8 cellular contexts compared by ENCODE assay signal in the genomic region with DNA sequence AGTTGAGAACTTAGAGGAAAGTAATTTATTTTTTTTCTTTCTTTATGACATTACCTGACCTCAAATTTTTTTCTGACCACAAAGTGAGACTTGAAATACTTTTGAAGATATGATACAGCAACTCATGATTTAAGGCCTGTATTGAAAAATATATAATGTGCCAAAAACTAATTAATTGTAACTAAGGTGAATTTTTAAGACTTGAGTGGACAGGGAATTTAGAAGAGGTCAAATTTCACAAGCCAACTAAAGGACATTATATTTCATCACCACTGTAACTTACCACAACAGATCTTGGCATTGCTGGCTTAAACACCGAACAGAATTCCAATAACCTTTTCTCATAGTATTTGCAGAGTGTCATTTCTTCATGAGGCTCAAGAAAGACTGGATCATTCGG. TPM values are rescaled to one million over a fixed set of nuclear protein-coding genes. Genes with fewer than 3 reads are reported as not detected.
DNase-seq lines count a peak whose midpoint lies in the region; ATAC-seq and TF ChIP-seq lines count a peak whose summit lies in the region.

No MANE protein-coding gene starts in this region.

- H3K27me3 Mint-ChIP-seq in CD4-positive, alpha-beta memory T cell: no peaks in the 10 kb centered on the region
- H3K27me3 Mint-ChIP-seq in brain: peaks cover 10% of the 10 kb centered on the region
- H3K27me3 Mint-ChIP-seq in naive thymus-derived CD8-positive, alpha-beta T cell: no peaks in the 10 kb centered on the region

- H3K9me3 Mint-ChIP-seq in CD4-positive, alpha-beta memory T cell: peaks cover 0 to 1% (median 0%) of the 10 kb centered on the region in 8 donors
- peaks cover 0 to 2% (median 0%) of the 10 kb centered on the region in 5 experiments for H3K9me3 Mint-ChIP-seq in brain
- no peaks in the 10 kb centered on the region for H3K9me3 Mint-ChIP-seq in naive thymus-derived CD8-positive, alpha-beta T cell

- 0 out of 2 replicates have a peak, but pooled peaks cover 6% of the 10 kb centered on the region for H4K20me1 ChIP-seq in Karpas-422 (ENCODE audit: insufficient read depth, low read depth, low read length)

- no peak for TF ChIP-seq POLR2A in upper lobe of left lung (IDR thresholded peaks at IDR 0.05)

- POLR2A ChIA-PET in CD4-positive, alpha-beta memory T cell (lab: Charles Lee; ENCODE audit: partially characterized antibody): interaction anchor here (0.8 to 3.0 kb wide), 3 partner anchors 143 to 336 kb away, joined by 3 to 13 read pairs (median 10); partner anchors contain the start of gene RASA1
- POLR2A ChIA-PET in naive thymus-derived CD8-positive, alpha-beta T cell (lab: Charles Lee): no interaction called here

- H3K4me1 Mint-ChIP-seq in CD4-positive, alpha-beta memory T cell: peaks cover 54 to 73% (median 59%) of the 10 kb centered on the region in 4 donors
- H3K4me1 Mint-ChIP-seq in brain: peaks cover 75% of the 10 kb centered on the region
- peaks cover 45 to 68% (median 66%) of the 10 kb centered on the region in 4 donors for H3K4me1 Mint-ChIP-seq in naive thymus-derived CD8-positive, alpha-beta T cell

- H3K9ac ChIP-seq in Karpas-422 (ENCODE audit: low read length): peak overlapping the region; percentile 80

- H3K9me2 ChIP-seq in Karpas-422 (replicated peaks; ENCODE audit: insufficient read depth, low read length): no peaks in the 10 kb centered on the region

- H3K27ac ChIP-seq in CD4-positive, alpha-beta memory T cell (ENCODE audit: low read depth, low read length): peak overlapping the region; percentile 100
- no peak overlapping the region for H3K27ac ChIP-seq in Karpas-422 (ENCODE audit: low read length)
- peak overlapping the region in 2 of 4 donors; percentile 99 for H3K27ac ChIP-seq in upper lobe of left lung

- DNase-seq in CD4-positive, alpha-beta memory T cell: no peak
- DNase-seq in Karpas-422 (no peak), Kasumi-1 (lab: John Stamatoyannopoulos, UW) (no peak), upper lobe of left lung (no peak), NCI-H2196 (lab: John Stamatoyannopoulos, UW; ENCODE audit: unreplicated experiment) (no peak)
- no peak for DNase-seq in naive thymus-derived CD8-positive, alpha-beta T cell
- DNase-seq in effector CD4-positive, alpha-beta T cell: no peak

- H3K4me2 ChIP-seq in Karpas-422 (ENCODE audit: low read depth, low read length, poor library complexity, severe bottlenecking): peak overlapping the region; percentile 93

- H3K79me2 ChIP-seq in Karpas-422 (ENCODE audit: low read length): peaks cover 62% of the 10 kb centered on the region

- intact Hi-C loops in CD4-positive, alpha-beta memory T cell (cut with micrococcal nuclease): loop anchor here (10.0 kb wide), 1 partner anchor 1274 kb away; no protein-coding TSS in a partner anchor

- 67 to 70% methylated on average over 2 of the region's 2 CpGs for WGBS in upper lobe of left lung, 2 donors

- peak overlapping the region; percentile 69 to 99 (median 91) for H3K4me3 Mint-ChIP-seq in CD4-positive, alpha-beta memory T cell
- H3K4me3 Mint-ChIP-seq in brain: peak overlapping the region; percentile 84 to 96 (median 93)
- H3K4me3 Mint-ChIP-seq in naive thymus-derived CD8-positive, alpha-beta T cell: peak overlapping the region; percentile 64 to 99 (median 83)

- H3K27ac Mint-ChIP-seq in CD4-positive, alpha-beta memory T cell: peak overlapping the region; percentile 81 to 98 (median 94)
- peak overlapping the region; percentile 46 to 75 (median 64) for H3K27ac Mint-ChIP-seq in brain
- H3K27ac Mint-ChIP-seq in naive thymus-derived CD8-positive, alpha-beta T cell: peak overlapping the region; percentile 43 to 99 (median 92)

- no peak overlapping the region for H3K4me3 ChIP-seq in CD4-positive, alpha-beta memory T cell (ENCODE audit: low read length in 2 of 2)
- H3K4me3 ChIP-seq in Karpas-422 (ENCODE audit: low read length) (peak overlapping the region; percentile 85), upper lobe of left lung (peak overlapping the region in 1 of 4 donors; percentile 62)

- peaks cover 62% of the 10 kb centered on the region for H3K4me1 ChIP-seq in CD4-positive, alpha-beta memory T cell (ENCODE audit: insufficient read depth, low read length)
- H3K4me1 ChIP-seq in Karpas-422 (ENCODE audit: low read length) (peaks cover 21% of the 10 kb centered on the region), upper lobe of left lung (peaks cover 5 to 15% (median 14%) of the 10 kb centered on the region in 4 donors)

- H3K36me3 Mint-ChIP-seq in CD4-positive, alpha-beta memory T cell: peaks cover 36 to 58% of the 10 kb centered on the region in 2 donors
- peaks cover 49% of the 10 kb centered on the region for H3K36me3 Mint-ChIP-seq in brain
- H3K36me3 Mint-ChIP-seq in naive thymus-derived CD8-positive, alpha-beta T cell: peaks cover 10 to 50% (median 18%) of the 10 kb centered on the region in 3 donors

- H3K36me3 ChIP-seq in CD4-positive, alpha-beta memory T cell (ENCODE audit: insufficient read depth, low read length): peaks cover 27% of the 10 kb centered on the region
- peaks cover 47% of the 10 kb centered on the region for H3K36me3 ChIP-seq in Karpas-422 (ENCODE audit: insufficient read depth, low read length)
- peaks cover 9 to 46% (median 19%) of the 10 kb centered on the region in 4 donors for H3K36me3 ChIP-seq in upper lobe of left lung

- no peak for TF ChIP-seq CTCF in brain (conservative IDR thresholded peaks at IDR 0.05)
- no peak for TF ChIP-seq CTCF in upper lobe of left lung (IDR thresholded peaks at IDR 0.05)

- no peaks in the 10 kb centered on the region for H3K9me3 ChIP-seq in CD4-positive, alpha-beta memory T cell (ENCODE audit: control insufficient read depth in 1 of 2, low read length in 2 of 2)
- H3K9me3 ChIP-seq in Karpas-422 (ENCODE audit: low read length) (no peaks in the 10 kb centered on the region), upper lobe of left lung (no peaks in the 10 kb centered on the region)

- no peak for ATAC-seq in naive thymus-derived CD8-positive, alpha-beta T cell
- ATAC-seq in upper lobe of left lung (ENCODE audit: low FRiP score in 2 of 2): no peak

- no peak for TF ChIP-seq EP300 in upper lobe of left lung (IDR thresholded peaks at IDR 0.05)

- H2AFZ ChIP-seq in Karpas-422 (ENCODE audit: low read length): no peak overlapping the region

- H3K27me3 ChIP-seq in CD4-positive, alpha-beta memory T cell (ENCODE audit: insufficient read depth, low read length): no peaks in the 10 kb centered on the region
- H3K27me3 ChIP-seq in Karpas-422 (ENCODE audit: low read length): no peaks in the 10 kb centered on the region
- H3K27me3 ChIP-seq in upper lobe of left lung: no peaks in the 10 kb centered on the region

- CTCF ChIA-PET in CD4-positive, alpha-beta memory T cell (lab: Charles Lee; ENCODE audit: partially characterized antibody): interaction anchor here (0.9 to 3.4 kb wide), 4 partner anchors 8 to 425 kb away, joined by 3 to 22 read pairs (median 3); no protein-coding TSS in a partner anchor

RNA-seq across cellular contexts. Expression of gene CCNH, which starts 1.8 kb away (rescaled TPM):
- total RNA-seq in CD4-positive, alpha-beta memory T cell: 10 to 100 TPM; 93.9 to 98.6 TPM
- polyA plus RNA-seq in CD4-positive, alpha-beta memory T cell: 10 to 100 TPM; 54.1 to 58.4 TPM
- 87.1 and 149 TPM in 2 replicates for total RNA-seq in Karpas-422 (2014; rRNA removed; shearing (Covaris generic); ENCODE audit: low replicate concordance)
- polyA plus RNA-seq in brain (ENCODE audit: insufficient read depth, low read depth, low replicate concordance): 16.5 TPM
- total RNA-seq in naive thymus-derived CD8-positive, alpha-beta T cell: 10 to 100 TPM; 86.9 TPM
- polyA plus RNA-seq in naive thymus-derived CD8-positive, alpha-beta T cell: 10 to 100 TPM; 50.2 to 58.1 (median 57.3) TPM
- total RNA-seq in upper lobe of left lung: 100 to 1,000 TPM in 2 of 6 donors, 10 to 100 TPM in 4; 39.1 to 232 (median 73.4) TPM
